ENCODE assay signal across 12 cellular contexts in genomic region chr5:32163785-32164184, GRCh38. TPM values are rescaled to one million over a fixed set of nuclear protein-coding genes. Genes with fewer than 3 reads are reported as not detected.
DNase-seq lines count a peak whose midpoint lies in the region; ATAC-seq and TF ChIP-seq lines count a peak whose summit lies in the region.
"Had no signal": no experiment of that assay in that cellular context is flagged by ENCODE, and none has a peak within 500 bp of the region (broad histone marks: within the 10 kb centered on the region; RNA-seq: fewer than 3 reads in every experiment).

No MANE protein-coding gene starts in this region.

- H3K4me2 ChIP-seq in Karpas-422 (ENCODE audit: low read depth, low read length, poor library complexity, severe bottlenecking) = peak overlapping the region; percentile 67

- ATAC-seq in GM18858 (IDR thresholded peaks at IDR 0.05; ENCODE audit: unreplicated experiment) = peak; percentile 43
- peak; percentile 59 for ATAC-seq in GM21619 (IDR thresholded peaks at IDR 0.05; ENCODE audit: unreplicated experiment)
- ATAC-seq in right cardiac atrium = no peak
- ATAC-seq in esophagus mucosa = no peak
- ATAC-seq: sciatic nerve had no signal

- peak overlapping the region; percentile 56 for H3K27ac Mint-ChIP-seq in osteocyte (ENCODE audit: unreplicated experiment)
- no peak overlapping the region for H3K27ac Mint-ChIP-seq in chondrocyte (ENCODE audit: unreplicated experiment)

- peak overlapping the region; percentile 28 for H3K4me3 ChIP-seq in Karpas-422 (ENCODE audit: low read length)
- no peak overlapping the region for H3K4me3 ChIP-seq in right cardiac atrium (ENCODE audit: low read length)
- H3K4me3 ChIP-seq: esophagus squamous epithelium, vagina had no signal

- H3K36me3 Mint-ChIP-seq in osteocyte (ENCODE audit: unreplicated experiment) (peaks cover 16% of the 10 kb centered on the region), chondrocyte (ENCODE audit: low read depth) (peaks cover 15% of the 10 kb centered on the region)

- DNase-seq in Karpas-422 (no peak), osteocyte (ENCODE audit: extremely low spot score, unreplicated experiment) (no peak), right cardiac atrium (no peak), chondrocyte (ENCODE audit: low spot score) (no peak)
- DNase-seq: activated T-cell treated with anti-CD3 and anti-CD28 coated beads for 4 hours, esophagus squamous epithelium, NCI-H2029 had no signal

- no peaks in the 10 kb centered on the region for H3K9me3 Mint-ChIP-seq in osteocyte (ENCODE audit: unreplicated experiment)
- H3K9me3 Mint-ChIP-seq in chondrocyte (ENCODE audit: low read depth) = no peaks in the 10 kb centered on the region

- H3K4me3 Mint-ChIP-seq in osteocyte (ENCODE audit: unreplicated experiment) = no peak overlapping the region
- H3K4me3 Mint-ChIP-seq in chondrocyte (ENCODE audit: unreplicated experiment) = no peak overlapping the region

- H3K9me3 ChIP-seq in Karpas-422 (ENCODE audit: low read length) (no peaks in the 10 kb centered on the region), right cardiac atrium (ENCODE audit: control insufficient read depth, low read length) (no peaks in the 10 kb centered on the region)
- H3K9me3 ChIP-seq: esophagus squamous epithelium, vagina had no signal

- peaks cover 93% of the 10 kb centered on the region for H3K79me2 ChIP-seq in Karpas-422 (ENCODE audit: low read length)

- no peaks in the 10 kb centered on the region for H4K20me1 ChIP-seq in Karpas-422 (ENCODE audit: insufficient read depth, low read depth, low read length)

- no peak overlapping the region for H3K9ac ChIP-seq in Karpas-422 (ENCODE audit: low read length)

- H3K9me2 ChIP-seq in Karpas-422 (replicated peaks; ENCODE audit: insufficient read depth, low read length) = no peaks in the 10 kb centered on the region

- H3K4me1 Mint-ChIP-seq in osteocyte (ENCODE audit: unreplicated experiment) = peaks cover 19% of the 10 kb centered on the region
- H3K4me1 Mint-ChIP-seq in chondrocyte (ENCODE audit: low read depth) = peaks cover 31% of the 10 kb centered on the region

- H2AFZ ChIP-seq in Karpas-422 (ENCODE audit: low read length) = no peak overlapping the region

- H3K27me3 ChIP-seq in Karpas-422 (ENCODE audit: low read length) = no peaks in the 10 kb centered on the region
- H3K27me3 ChIP-seq in right cardiac atrium (ENCODE audit: control insufficient read depth, insufficient read depth) = no peaks in the 10 kb centered on the region
- H3K27me3 ChIP-seq: esophagus squamous epithelium, vagina had no signal

- TF ChIP-seq CTCF in osteocyte (IDR thresholded peaks at IDR 0.05) = no peak
- TF ChIP-seq CTCF in chondrocyte (IDR thresholded peaks at IDR 0.05) = no peak

- peak overlapping the region; percentile 75 for H3K27ac ChIP-seq in Karpas-422 (ENCODE audit: low read length)
- no peak overlapping the region for H3K27ac ChIP-seq in right cardiac atrium (ENCODE audit: low read length)
- H3K27ac ChIP-seq: vagina had no signal

- intact Hi-C loops in right cardiac atrium (cut with DNase I) = no loop called here

- H3K27me3 Mint-ChIP-seq in osteocyte (ENCODE audit: unreplicated experiment) = no peaks in the 10 kb centered on the region
- H3K27me3 Mint-ChIP-seq in chondrocyte (ENCODE audit: low read depth) = no peaks in the 10 kb centered on the region

- H3K4me1 ChIP-seq in Karpas-422 (ENCODE audit: low read length) = peaks cover 42% of the 10 kb centered on the region
- H3K4me1 ChIP-seq in right cardiac atrium (ENCODE audit: control insufficient read depth, insufficient read depth, low read length) = peaks cover 10% of the 10 kb centered on the region

- WGBS in right cardiac atrium = 54% methylated on average over 2 of the region's 2 CpGs

- peaks cover 27% of the 10 kb centered on the region; the same call in 1 of the 2 replicates for H3K36me3 ChIP-seq in Karpas-422 (ENCODE audit: insufficient read depth, low read length)

RNA-seq across cellular contexts. Expression of gene GOLPH3, which starts 10.3 kb away (rescaled TPM):
- 54.4 and 78.1 TPM in 2 replicates for total RNA-seq in Karpas-422 (2014; rRNA removed; shearing (Covaris generic); ENCODE audit: low replicate concordance)
- total RNA-seq in osteocyte (91.2 and 94.9 TPM in 2 replicates), right cardiac atrium (10 to 100 TPM; 53.7 to 76.4 (median 57.6) TPM), chondrocyte (95.2 to 110 TPM (median 106 TPM) in 3 replicates), esophagus mucosa (48.3 TPM)
- 40.4 TPM for polyA plus RNA-seq in right cardiac atrium

Comparison
In these comparisons a context has a peak if more than half of its experiments do, and no peak if none do; other contexts are left out.
1. ATAC-seq: peak in GM18858 (single experiment) and GM21619 (single experiment); none in right cardiac atrium (0 of 2) and esophagus mucosa (single experiment).